Comparison of ENCODE assay signal across 8 cellular contexts in the genomic region with DNA sequence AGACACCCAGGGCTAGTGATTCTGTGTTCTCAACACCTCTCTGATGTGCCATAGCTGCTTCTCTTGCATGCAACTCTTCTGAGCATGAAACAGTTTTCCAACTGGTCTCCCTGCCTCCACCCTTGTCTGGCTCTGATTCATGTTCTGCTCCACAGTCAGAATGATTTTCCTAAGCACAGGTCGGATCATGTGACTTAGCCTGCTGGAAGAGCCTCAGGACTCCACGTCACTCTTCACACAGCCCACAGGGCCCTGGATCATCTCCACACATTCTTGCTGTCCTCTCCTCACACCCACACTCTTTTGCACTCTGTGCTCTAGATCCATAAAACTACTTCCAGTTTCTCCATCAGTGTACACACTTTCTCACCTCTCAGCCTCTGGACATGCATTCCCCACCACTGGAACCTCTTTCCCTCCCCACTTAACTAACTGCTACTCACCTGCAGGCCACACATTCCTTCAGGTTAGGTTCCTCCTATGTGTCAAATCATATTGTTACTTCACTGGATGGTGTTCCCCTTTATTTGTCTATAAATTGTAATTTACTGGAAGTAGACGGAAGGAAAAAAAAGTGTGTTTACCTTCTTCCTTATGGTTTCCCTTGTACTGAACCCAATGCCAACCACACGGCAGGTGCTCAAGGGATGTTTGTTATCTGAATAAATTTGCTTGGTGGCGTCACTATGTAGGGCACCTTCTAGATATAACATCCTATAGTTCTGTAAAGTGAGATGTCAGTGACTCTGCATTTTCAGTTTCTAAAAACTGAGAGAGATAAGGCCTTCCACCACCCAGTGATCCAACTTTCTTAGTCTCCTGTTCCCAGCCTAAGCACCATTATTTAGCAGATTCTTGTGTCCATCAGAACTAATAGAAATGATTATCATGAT.
DNase-seq lines count a peak whose midpoint lies in the region; ATAC-seq and TF ChIP-seq lines count a peak whose summit lies in the region.

No MANE protein-coding gene starts in this region.

- ATAC-seq in memory B cell (ENCODE audit: low read depth): no peak
- no peak for ATAC-seq in HG02970 (IDR thresholded peaks at IDR 0.05; ENCODE audit: low FRiP score, unreplicated experiment)
- ATAC-seq in HG02623 (IDR thresholded peaks at IDR 0.05; ENCODE audit: unreplicated experiment): no peak
- no peak for ATAC-seq in GM18873 (IDR thresholded peaks at IDR 0.05; ENCODE audit: low FRiP score, unreplicated experiment)

- H3K4me3 Mint-ChIP-seq in memory B cell: no peak overlapping the region

- no peaks in the 10 kb centered on the region for H3K9me3 Mint-ChIP-seq in memory B cell

- TF ChIP-seq CTCF in astrocyte of the spinal cord (IDR thresholded peaks at IDR 0.05; ENCODE audit: low read depth, low read length): no peak

- peaks cover 36% of the 10 kb centered on the region for H3K4me1 Mint-ChIP-seq in memory B cell

- peak overlapping the region; percentile 82 for H3K27ac Mint-ChIP-seq in memory B cell

- H3K36me3 Mint-ChIP-seq in memory B cell: peaks cover 16% of the 10 kb centered on the region

- H3K4me3 ChIP-seq in astrocyte of the spinal cord (ENCODE audit: low read depth, low read length): no peak overlapping the region

- TF ChIP-seq EP300 in Ishikawa (IDR thresholded peaks at IDR 0.05; ENCODE audit: borderline replicate concordance): no peak

- TF ChIP-seq RAD21 in Ishikawa (IDR thresholded peaks at IDR 0.05; ENCODE audit: low read depth): no peak

- DNase-seq in ACHN (peak; percentile 19), astrocyte of the spinal cord (ENCODE audit: low read depth, low spot score) (peak; percentile 94), memory B cell (ENCODE audit: low spot score in 2 of 2) (no peak), cortex of kidney (lab: John Stamatoyannopoulos, UW) (no peak)

- in situ Hi-C loops in ACHN (cut with HindIII; ENCODE audit: low pct_ligation_motif_present, low pct_unique_long_range_greater_than_20kb, low sequenced_read_pairs) (no loop called here), astrocyte of the spinal cord (cut with HindIII; ENCODE audit: low sequenced_read_pairs) (no loop called here)

- no peaks in the 10 kb centered on the region for H3K27me3 Mint-ChIP-seq in memory B cell

TF ChIP-seq in Ishikawa, 13 proteins besides CTCF, POLR2A, EP300 and RAD21:
- TF ChIP-seq, protein P1, sequence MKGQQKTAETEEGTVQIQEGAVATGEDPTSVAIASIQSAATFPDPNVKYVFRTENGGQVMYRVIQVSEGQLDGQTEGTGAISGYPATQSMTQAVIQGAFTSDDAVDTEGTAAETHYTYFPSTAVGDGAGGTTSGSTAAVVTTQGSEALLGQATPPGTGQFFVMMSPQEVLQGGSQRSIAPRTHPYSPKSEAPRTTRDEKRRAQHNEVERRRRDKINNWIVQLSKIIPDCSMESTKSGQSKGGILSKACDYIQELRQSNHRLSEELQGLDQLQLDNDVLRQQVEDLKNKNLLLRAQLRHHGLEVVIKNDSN (IDR thresholded peaks at IDR 0.05): peak; percentile 41; the same call in 1 of the 2 replicates
- TF ChIP-seq TAF1 (IDR thresholded peaks at IDR 0.05; ENCODE audit: low read depth): no peak

Comparison
In these comparisons a context has a peak if more than half of its experiments do, and no peak if none do; other contexts are left out.
1. DNase-seq: peak in ACHN (single experiment) and astrocyte of the spinal cord (single experiment); none in memory B cell (0 of 2) and cortex of kidney (single experiment).